In genomic region chr1:210298296-210298695, GRCh38 we compare ENCODE assay signal across 23 cellular contexts.
"Had no signal": no experiment of that assay in that cellular context is flagged by ENCODE, and none has a peak within 500 bp of the region (broad histone marks: within the 10 kb centered on the region; RNA-seq: fewer than 3 reads in every experiment).

No MANE protein-coding gene starts in this region.

- H3K36me3 Mint-ChIP-seq: naive thymus-derived CD8-positive, alpha-beta T cell had no signal

- H3K27ac ChIP-seq: left lung, neutrophil, parathyroid adenoma, right lobe of liver, suprapubic skin, transverse colon, vagina had no signal

- H3K27me3 ChIP-seq: right lobe of liver, suprapubic skin, vagina had no signal

- H3K4me1 ChIP-seq: right lobe of liver had no signal

- ATAC-seq: effector memory CD8-positive, alpha-beta T cell; left cardiac atrium; left lung; naive thymus-derived CD8-positive, alpha-beta T cell; right lobe of liver; stimulated activated naive CD8-positive, alpha-beta T cell treated with anti-CD3 and anti-CD28 coated beads, Interleukin-15, amount 100 ng/mL, for 72 hours had no signal

- H3K4me1 Mint-ChIP-seq: naive thymus-derived CD8-positive, alpha-beta T cell; stimulated activated naive CD8-positive, alpha-beta T cell treated with anti-CD3 and anti-CD28 coated beads, Interleukin-15, amount 100 ng/mL, for 72 hours had no signal

- H2AFZ ChIP-seq: parathyroid adenoma had no signal

- H3K9me3 ChIP-seq: esophagus squamous epithelium, left lung, neutrophil, right lobe of liver, suprapubic skin, transverse colon, vagina had no signal

- H3K27ac Mint-ChIP-seq: effector memory CD8-positive, alpha-beta T cell; naive thymus-derived CD8-positive, alpha-beta T cell; progenitor cell of endocrine pancreas had no signal

- DNase-seq: cortex of kidney; effector memory CD8-positive, alpha-beta T cell; erythroblast; esophagus squamous epithelium; kidney; left cardiac atrium; left lung; midbrain; naive thymus-derived CD8-positive, alpha-beta T cell; right lobe of liver; stimulated activated CD4-positive, alpha-beta T cell treated with anti-CD3 and anti-CD28 coated beads, Interleukin-12 subunit alpha, Interleukin-12 subunit beta, amount 100 ng/mL, for 4 hours; stimulated activated CD4-positive, alpha-beta T cell treated with anti-CD3 and anti-CD28 coated beads, Interleukin-1b, Interleukin-23, amount 100 ng/mL, for 48 hours; stimulated activated CD4-positive, alpha-beta T cell treated with anti-CD3 and anti-CD28 coated beads, Interleukin-4, amount 100 ng/mL, for 1 hour; stimulated activated CD8-positive, alpha-beta memory T cell treated with anti-CD3 and anti-CD28 coated beads, Interleukin-4, amount 100 ng/mL, for 48 hours; stimulated activated naive CD4-positive, alpha-beta T cell; stimulated activated naive CD8-positive, alpha-beta T cell treated with anti-CD3 and anti-CD28 coated beads, Interleukin-15, amount 100 ng/mL, for 72 hours; transverse colon had no signal

- H3K36me3 ChIP-seq: esophagus squamous epithelium, left lung, neutrophil, right lobe of liver, suprapubic skin, transverse colon, vagina had no signal

- H3K4me2 ChIP-seq: smooth muscle cell had no signal

- H3K4me3 Mint-ChIP-seq: effector memory CD8-positive, alpha-beta T cell; naive thymus-derived CD8-positive, alpha-beta T cell; stimulated activated naive CD8-positive, alpha-beta T cell treated with anti-CD3 and anti-CD28 coated beads, Interleukin-15, amount 100 ng/mL, for 72 hours had no signal

- H3K9me3 Mint-ChIP-seq: effector memory CD8-positive, alpha-beta T cell; naive thymus-derived CD8-positive, alpha-beta T cell; stimulated activated naive CD8-positive, alpha-beta T cell treated with anti-CD3 and anti-CD28 coated beads, Interleukin-15, amount 100 ng/mL, for 72 hours had no signal

- H3K4me3 ChIP-seq: esophagus squamous epithelium, left lung, right lobe of liver, smooth muscle cell, suprapubic skin, transverse colon, vagina had no signal

- H3K79me2 ChIP-seq: parathyroid adenoma had no signal

- H3K9ac ChIP-seq: parathyroid adenoma had no signal
